ENCODE assay signal across 1 cellular context in genomic region chr11:64687641-64688533, GRCh38.
TF ChIP-seq lines count a peak whose summit lies in the region.

No MANE protein-coding gene starts in this region.

TF ChIP-seq in K562, 482 proteins besides CTCF, POLR2A, EP300 and RAD21 (continued from another document):
- TF ChIP-seq, protein P1, sequence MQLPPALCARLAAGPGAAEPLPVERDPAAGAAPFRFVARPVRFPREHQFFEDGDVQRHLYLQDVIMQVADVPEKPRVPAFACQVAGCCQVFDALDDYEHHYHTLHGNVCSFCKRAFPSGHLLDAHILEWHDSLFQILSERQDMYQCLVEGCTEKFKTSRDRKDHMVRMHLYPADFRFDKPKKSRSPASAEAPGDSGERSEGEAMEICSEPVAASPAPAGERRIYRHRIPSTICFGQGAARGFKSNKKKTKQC (CRISPR knock-in tag; IDR thresholded peaks at IDR 0.05), result no peak
- TF ChIP-seq SMARCA5 (IDR thresholded peaks at IDR 0.05), result peak; percentile 17; the same call in 1 of the 2 replicates
- no peak for TF ChIP-seq ZNF282 (CRISPR knock-in tag; IDR thresholded peaks at IDR 0.05)
- TF ChIP-seq, protein P2, sequence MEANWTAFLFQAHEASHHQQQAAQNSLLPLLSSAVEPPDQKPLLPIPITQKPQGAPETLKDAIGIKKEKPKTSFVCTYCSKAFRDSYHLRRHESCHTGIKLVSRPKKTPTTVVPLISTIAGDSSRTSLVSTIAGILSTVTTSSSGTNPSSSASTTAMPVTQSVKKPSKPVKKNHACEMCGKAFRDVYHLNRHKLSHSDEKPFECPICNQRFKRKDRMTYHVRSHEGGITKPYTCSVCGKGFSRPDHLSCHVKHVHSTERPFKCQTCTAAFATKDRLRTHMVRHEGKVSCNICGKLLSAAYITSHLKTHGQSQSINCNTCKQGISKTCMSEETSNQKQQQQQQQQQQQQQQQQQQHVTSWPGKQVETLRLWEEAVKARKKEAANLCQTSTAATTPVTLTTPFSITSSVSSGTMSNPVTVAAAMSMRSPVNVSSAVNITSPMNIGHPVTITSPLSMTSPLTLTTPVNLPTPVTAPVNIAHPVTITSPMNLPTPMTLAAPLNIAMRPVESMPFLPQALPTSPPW (CRISPR knock-in tag; IDR thresholded peaks at IDR 0.05), result no peak
- TF ChIP-seq E4F1 (CRISPR knock-in tag; IDR thresholded peaks at IDR 0.05; ENCODE audit: borderline replicate concordance), result no peak
- TF ChIP-seq GATA2 (CRISPR knock-in tag; IDR thresholded peaks at IDR 0.05), result no peak
- TF ChIP-seq, protein P3, sequence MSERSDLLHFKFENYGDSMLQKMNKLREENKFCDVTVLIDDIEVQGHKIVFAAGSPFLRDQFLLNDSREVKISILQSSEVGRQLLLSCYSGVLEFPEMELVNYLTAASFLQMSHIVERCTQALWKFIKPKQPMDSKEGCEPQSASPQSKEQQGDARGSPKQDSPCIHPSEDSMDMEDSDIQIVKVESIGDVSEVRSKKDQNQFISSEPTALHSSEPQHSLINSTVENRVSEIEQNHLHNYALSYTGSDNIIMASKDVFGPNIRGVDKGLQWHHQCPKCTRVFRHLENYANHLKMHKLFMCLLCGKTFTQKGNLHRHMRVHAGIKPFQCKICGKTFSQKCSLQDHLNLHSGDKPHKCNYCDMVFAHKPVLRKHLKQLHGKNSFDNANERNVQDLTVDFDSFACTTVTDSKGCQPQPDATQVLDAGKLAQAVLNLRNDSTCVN (CRISPR knock-in tag; IDR thresholded peaks at IDR 0.05), result 0 out of 2 replicates have a peak, but pooled peaks have one; percentile 54
- TF ChIP-seq GATAD2A (IDR thresholded peaks at IDR 0.05), result 0 out of 2 replicates have a peak, but pooled peaks have one; percentile 63
- TF ChIP-seq MAFK (IDR thresholded peaks at IDR 0.05; ENCODE audit: low read length), result no peak
- peak in 1 of 2 experiments; percentile 40; a peak in 1 of 4 replicates for TF ChIP-seq ARNT (IDR thresholded peaks at IDR 0.05)
- TF ChIP-seq HDGF (IDR thresholded peaks at IDR 0.05), result peak; percentile 50; the same call in 1 of the 2 replicates
